Comparison of ENCODE assay signal across 27 cellular contexts in genomic region chr22:18973264-18974031, GRCh38. TPM values are rescaled to one million over a fixed set of nuclear protein-coding genes. Genes with fewer than 3 reads are reported as not detected.
"Had no signal": no experiment of that assay in that cellular context is flagged by ENCODE, and none has a peak within 500 bp of the region (broad histone marks: within the 10 kb centered on the region; RNA-seq: fewer than 3 reads in every experiment).

No MANE protein-coding gene starts in this region.

- H3K27ac ChIP-seq: brain microvascular endothelial cell, esophagus squamous epithelium, heart right ventricle, spleen, thoracic aorta, upper lobe of left lung, vagina, WERI-Rb-1 had no signal

- H3K4me3 Mint-ChIP-seq: activated CD8-positive, alpha-beta T cell treated with anti-CD3 and anti-CD28 coated beads for 36 hours; activated naive CD8-positive, alpha-beta T cell; activated T-cell treated with anti-CD3 and anti-CD28 coated beads, Interleukin-2, amount 50 U/mL, for 72 hours; dendritic cell treated with granulocyte-macrophage colony-stimulating factor and Interleukin-4, amounts not matched to agents 40 ng/mL and 50 ng/mL, for 4 days; natural killer cell treated with Interleukin-12 subunit alpha and Interleukin-12 subunit beta and Interleukin-15 and Interleukin-18, amount 100 ng/mL, for 72 hours had no signal

- H3K9me3 ChIP-seq: esophagus squamous epithelium, mucosa of descending colon, thoracic aorta, upper lobe of left lung, vagina had no signal

- H3K4me3 ChIP-seq: esophagus squamous epithelium, heart right ventricle, mucosa of descending colon, spleen, thoracic aorta, upper lobe of left lung, vagina had no signal

- ATAC-seq: activated CD8-positive, alpha-beta T cell treated with anti-CD3 and anti-CD28 coated beads for 36 hours; activated T-cell treated with anti-CD3 and anti-CD28 coated beads, Interleukin-2, amount 50 U/mL, for 72 hours; left ventricle myocardium superior; mucosa of descending colon; natural killer cell treated with Interleukin-12 subunit alpha and Interleukin-12 subunit beta and Interleukin-15 and Interleukin-18, amount 100 ng/mL, for 72 hours; right cardiac atrium had no signal

- H3K27me3 Mint-ChIP-seq: activated naive CD8-positive, alpha-beta T cell had no signal

- H3K27me3 ChIP-seq: vagina had no signal

- DNase-seq: activated CD4-positive, alpha-beta T cell treated with anti-CD3 and anti-CD28 coated beads, Interleukin-2, amount 50 U/mL, for 1 hour; activated CD8-positive, alpha-beta T cell treated with anti-CD3 and anti-CD28 coated beads for 36 hours; activated effector memory CD4-positive, alpha-beta T cell treated with Interleukin-2 at 50 U/mL for 16 hours; activated naive CD4-positive, alpha-beta T cell treated with Interleukin-2 at 50 U/mL for 16 hours; activated T-cell treated with anti-CD3 and anti-CD28 coated beads, Interleukin-2, amount 50 U/mL, for 72 hours; aorta; brain microvascular endothelial cell; effector CD4-positive, alpha-beta T cell; esophagus squamous epithelium; foreskin melanocyte; heart right ventricle; left ventricle myocardium superior; spleen; stimulated activated CD4-positive, alpha-beta T cell treated with anti-CD3 and anti-CD28 coated beads, Interleukin-2, amount 100 ng/mL, for 48 hours; stimulated activated naive CD4-positive, alpha-beta T cell treated with Interleukin-2 at 50 U/mL for 16 hours; T1000; WERI-Rb-1 had no signal

- H3K27ac Mint-ChIP-seq: activated CD8-positive, alpha-beta T cell treated with anti-CD3 and anti-CD28 coated beads for 36 hours; activated naive CD8-positive, alpha-beta T cell; activated T-cell treated with anti-CD3 and anti-CD28 coated beads, Interleukin-2, amount 50 U/mL, for 72 hours; dendritic cell treated with granulocyte-macrophage colony-stimulating factor and Interleukin-4, amounts not matched to agents 40 ng/mL and 50 ng/mL, for 4 days; natural killer cell treated with Interleukin-12 subunit alpha and Interleukin-12 subunit beta and Interleukin-15 and Interleukin-18, amount 100 ng/mL, for 72 hours had no signal

- H3K9me3 Mint-ChIP-seq: activated CD8-positive, alpha-beta T cell treated with anti-CD3 and anti-CD28 coated beads for 36 hours; activated T-cell treated with anti-CD3 and anti-CD28 coated beads, Interleukin-2, amount 50 U/mL, for 72 hours; dendritic cell treated with granulocyte-macrophage colony-stimulating factor and Interleukin-4, amounts not matched to agents 40 ng/mL and 50 ng/mL, for 4 days; natural killer cell treated with Interleukin-12 subunit alpha and Interleukin-12 subunit beta and Interleukin-15 and Interleukin-18, amount 100 ng/mL, for 72 hours had no signal

- H3K36me3 Mint-ChIP-seq: activated naive CD8-positive, alpha-beta T cell; natural killer cell treated with Interleukin-12 subunit alpha and Interleukin-12 subunit beta and Interleukin-15 and Interleukin-18, amount 100 ng/mL, for 72 hours had no signal

- H3K36me3 ChIP-seq: brain microvascular endothelial cell, esophagus squamous epithelium, heart right ventricle, spleen, thoracic aorta, upper lobe of left lung, vagina, WERI-Rb-1 had no signal

RNA-seq across cellular contexts. Expression of gene PRODH, which starts 37.4 kb away (rescaled TPM):
- total RNA-seq: activated CD8-positive, alpha-beta T cell treated with anti-CD3 and anti-CD28 coated beads for 36 hours; glomerular endothelial cell; lung microvascular endothelial cell; natural killer cell treated with Interleukin-12 subunit alpha and Interleukin-12 subunit beta and Interleukin-15 and Interleukin-18, amount 100 ng/mL, for 72 hours had no signal
